ENCODE assay signal across 12 cellular contexts in genomic region chr1:46991083-46991923, GRCh38. TPM values are rescaled to one million over a fixed set of nuclear protein-coding genes. Genes with fewer than 3 reads are reported as not detected.
A peak's percentile ranks its signal among the peaks of the same experiment; 100 is the strongest.
DNase-seq lines count a peak whose midpoint lies in the region; ATAC-seq, FAIRE-seq and TF ChIP-seq lines count a peak whose summit lies in the region.
"Had no signal": no experiment of that assay in that cellular context is flagged by ENCODE, and none has a peak within 500 bp of the region (broad histone marks: within the 10 kb centered on the region; RNA-seq: fewer than 3 reads in every experiment).

No MANE protein-coding gene starts in this region.

- H3K27ac ChIP-seq in HepG2 (ENCODE audit: extremely low read length, insufficient read depth, low read length) (no peak overlapping the region), substantia nigra (ENCODE audit: low read depth, low read length, poor library complexity, severe bottlenecking) (no peak overlapping the region)

- H4K20me1 ChIP-seq in Loucy (ENCODE audit: insufficient read depth, low read length, poor library complexity, severe bottlenecking) (no peaks in the 10 kb centered on the region), HepG2 (ENCODE audit: insufficient read depth, low read length) (no peaks in the 10 kb centered on the region)

- H3K27me3 ChIP-seq in Loucy (ENCODE audit: insufficient read depth, low read length, poor library complexity, severe bottlenecking) = no peaks in the 10 kb centered on the region
- H3K27me3 ChIP-seq in HepG2 (ENCODE audit: control insufficient read depth in 1 of 2, insufficient read depth in 2 of 2, low read length in 2 of 2) = no peaks in the 10 kb centered on the region; a peak in 1 of 5 replicates

- no peak overlapping the region for H3K27ac Mint-ChIP-seq in WTC11
- H3K27ac Mint-ChIP-seq: activated CD4-positive, alpha-beta memory T cell treated with anti-CD3 and anti-CD28 coated beads, Interleukin-2, amount 10 ng/mL, durations not matched to agents 7 days and 5 days; naive B cell had no signal

- H3K36me3 ChIP-seq in Loucy (ENCODE audit: insufficient read depth, low read length) (no peaks in the 10 kb centered on the region), HepG2 (replicated peaks in 1 of 2; ENCODE audit: control insufficient read depth in 1 of 2, insufficient read depth in 2 of 2, low read length in 2 of 2) (no peaks in the 10 kb centered on the region)

- no peaks in the 10 kb centered on the region for H3K9me3 Mint-ChIP-seq in WTC11
- H3K9me3 Mint-ChIP-seq: activated CD4-positive, alpha-beta memory T cell treated with anti-CD3 and anti-CD28 coated beads, Interleukin-2, amount 10 ng/mL, durations not matched to agents 7 days and 5 days had no signal

- H3F3A ChIP-seq in Loucy (ENCODE audit: low read depth) = no peaks in the 10 kb centered on the region

- no peak overlapping the region for H3K4me3 Mint-ChIP-seq in WTC11
- H3K4me3 Mint-ChIP-seq: activated CD4-positive, alpha-beta memory T cell treated with anti-CD3 and anti-CD28 coated beads, Interleukin-2, amount 10 ng/mL, durations not matched to agents 7 days and 5 days; naive B cell had no signal

- WGBS in HepG2 (ENCODE audit: low lambda C conversion rate) = 23% methylated on average over 13 of the region's 13 CpGs

- H3K4me3 ChIP-seq in Loucy (ENCODE audit: low read length, poor library complexity, severe bottlenecking) (no peak overlapping the region), HepG2 (replicated peaks in 1 of 3; ENCODE audit: insufficient read depth in 1 of 3, low read depth in 2 of 3, low read length in 3 of 3) (no peak overlapping the region)

- no peaks in the 10 kb centered on the region for H3K9me2 ChIP-seq in Loucy (replicated peaks; ENCODE audit: low read depth, low read length)

- POLR2A ChIA-PET in WTC11 (lab: Charles Lee) (no interaction called here), HepG2 (lab: Yijun Ruan, JAX) (no interaction called here)

- H2AFZ ChIP-seq in Loucy (ENCODE audit: low read length) = no peak overlapping the region
- no peak overlapping the region for H2AFZ ChIP-seq in HepG2 (ENCODE audit: low read length)

- TF ChIP-seq CTCF in Loucy (conservative IDR thresholded peaks at IDR 0.05; ENCODE audit: low read length) = peak; percentile 61
- TF ChIP-seq CTCF in WTC11 (IDR thresholded peaks at IDR 0.05) = no peak
- peak; percentile 67 for TF ChIP-seq CTCF in HepG2 (CRISPR knock-in tag; IDR thresholded peaks at IDR 0.05)

- no peak for FAIRE-seq in HepG2 (lab: Jason Lieb, UNC)

- no peak for TF ChIP-seq EP300 in HepG2 (IDR thresholded peaks at IDR 0.05; ENCODE audit: low read depth in 2 of 2, low read length in 2 of 2)
- TF ChIP-seq EP300 in HepG2 (CRISPR knock-in tag; IDR thresholded peaks at IDR 0.05; ENCODE audit: borderline replicate concordance) = no peak

- intact Hi-C loops in HepG2 (cut with micrococcal nuclease; ENCODE audit: unreplicated experiment) = loop anchor here (2.0 kb wide), 1 partner anchor 57 kb away; no protein-coding TSS in a partner anchor

- CTCF ChIA-PET in WTC11 (lab: Charles Lee) (interaction anchor here (0.6 to 1.4 kb wide), 7 partner anchors 11 to 277 kb away, joined by 3 to 5 read pairs (median 3); no protein-coding TSS in a partner anchor), HepG2 (lab: Yijun Ruan, JAX; ENCODE audit: low intra/inter-chr PET ratio, low total read pairs) (interaction anchor here (0.6 to 1.4 kb wide), 2 partner anchors 244 to 369 kb away, joined by 3 to 10 read pairs; no protein-coding TSS in a partner anchor)

- H3K4me2 ChIP-seq in Loucy (ENCODE audit: low read depth, low read length, poor library complexity, severe bottlenecking) = no peak overlapping the region
- H3K4me2 ChIP-seq in HepG2 (ENCODE audit: low read depth, low read length) = no peak overlapping the region

- H3K9me3 ChIP-seq in Loucy (ENCODE audit: insufficient read depth, low read depth, low read length) = no peaks in the 10 kb centered on the region
- no peaks in the 10 kb centered on the region for H3K9me3 ChIP-seq in HepG2 (ENCODE audit: low read length)

- in situ Hi-C loops in HepG2 (cut with HindIII; ENCODE audit: extremely low pct_ligation_motif_present, low pct_unique_long_range_greater_than_20kb) = loop anchor here (10.0 kb wide), 1 partner anchor 247 kb away; no protein-coding TSS in a partner anchor

- no peak; the same call in 1 of the 2 replicates for TF ChIP-seq RAD21 in HepG2 (CRISPR knock-in tag; IDR thresholded peaks at IDR 0.05)

- DNase-seq in DMS153 (lab: John Stamatoyannopoulos, UW) = peak; percentile 61
- no peak for DNase-seq in WTC11 (ENCODE audit: low spot score)
- DNase-seq in HepG2 (ENCODE audit: low spot score) = peak; percentile 33
- DNase-seq in substantia nigra (lab: John Stamatoyannopoulos, UW) = no peak
- DNase-seq in NCI-H1092 (lab: John Stamatoyannopoulos, UW) = no peak
- no peak for DNase-seq in superior temporal gyrus (ENCODE audit: extremely low spot score)
- DNase-seq: activated CD4-positive, alpha-beta memory T cell treated with anti-CD3 and anti-CD28 coated beads, Interleukin-2, amount 10 ng/mL, durations not matched to agents 7 days and 5 days; EL; MV-4-11; naive B cell had no signal

- ATAC-seq in WTC11 (peak; percentile 86), HepG2 (peak; percentile 65)
- no peak for ATAC-seq in activated CD4-positive, CD25-positive, alpha-beta regulatory T cell treated with anti-CD3 and anti-CD28 coated beads, Interleukin-2, amount 50 U/mL, for 24 hours

- BruUV-seq in HepG2 (replicated peaks; lab: Mats Ljungman, UMichigan) = no TSS peak

- H3K9ac ChIP-seq in Loucy (ENCODE audit: low read depth, low read length, poor library complexity, severe bottlenecking) (no peak overlapping the region), HepG2 (ENCODE audit: insufficient read depth, low read depth, low read length) (no peak overlapping the region)

- no peak for TF ChIP-seq POLR2A in HepG2 (IDR thresholded peaks at IDR 0.05; ENCODE audit: insufficient read depth in 1 of 2, low read depth in 2 of 2, low read length in 2 of 2)

- no peaks in the 10 kb centered on the region for H3K36me3 Mint-ChIP-seq in WTC11
- H3K36me3 Mint-ChIP-seq: naive B cell had no signal

- H3K4me1 Mint-ChIP-seq in WTC11 = peaks cover 6% of the 10 kb centered on the region
- H3K4me1 Mint-ChIP-seq: activated CD4-positive, alpha-beta memory T cell treated with anti-CD3 and anti-CD28 coated beads, Interleukin-2, amount 10 ng/mL, durations not matched to agents 7 days and 5 days; naive B cell had no signal

- H3K4me1 ChIP-seq in Loucy (ENCODE audit: insufficient read depth, low read length, poor library complexity, severe bottlenecking) = no peaks in the 10 kb centered on the region
- H3K4me1 ChIP-seq in HepG2 (ENCODE audit: insufficient read depth, low read length) = no peaks in the 10 kb centered on the region

- H3K79me2 ChIP-seq in Loucy (ENCODE audit: insufficient read depth, low read length) = no peaks in the 10 kb centered on the region
- no peaks in the 10 kb centered on the region for H3K79me2 ChIP-seq in HepG2 (ENCODE audit: insufficient read depth, low read length)

- no peaks in the 10 kb centered on the region for H3K27me3 Mint-ChIP-seq in WTC11 (ENCODE audit: low read depth)

RNA-seq across cellular contexts. Expression of gene CYP4X1, which starts 32.2 kb away (rescaled TPM):
- total RNA-seq in WTC11 (2021) (1.3 to 1.9 TPM (median 1.4 TPM) in 3 replicates), HepG2 (2016; rRNA removed; fragmentation: Illumina TruSeq; extraction: Trizol) (0.07 TPM in 1 of 2 replicates, not detected in the other)
- total RNA-seq in HepG2 (2016; cell fraction: cytosol; rRNA removed; fragmentation: Illumina TruSeq; extraction: Trizol; ENCODE audit: low read depth) = not detected in 2 replicates
- total RNA-seq in HepG2 (2016; cell fraction: insoluble cytoplasmic fraction; rRNA removed; fragmentation: Illumina TruSeq; extraction: Trizol) = not detected in 2 replicates
- total RNA-seq in HepG2 (2016; cell fraction: membrane; rRNA removed; fragmentation: Illumina TruSeq; extraction: Trizol) = not detected in 2 replicates
- total RNA-seq in HepG2 (2016; cell fraction: nucleus; rRNA removed; fragmentation: Illumina TruSeq; extraction: Trizol) = not detected in 2 replicates
- not detected in 2 replicates for polyA plus RNA-seq in HepG2 (2011; rRNA removed)
- not detected in 2 replicates for polyA plus RNA-seq in HepG2 (2011; cell fraction: cytosol; rRNA removed)
- polyA plus RNA-seq in HepG2 (2011; cell fraction: nucleus; rRNA removed) = not detected in 2 replicates
- not detected in 2 replicates for polyA plus RNA-seq in HepG2 (2012)
- polyA plus RNA-seq in HepG2 (2016; cell fraction: cytosol; fragmentation: Illumina TruSeq; extraction: Trizol; ENCODE audit: low read depth) = not detected in 2 replicates
- polyA plus RNA-seq in HepG2 (2016; cell fraction: insoluble cytoplasmic fraction; fragmentation: Illumina TruSeq; extraction: Trizol; ENCODE audit: low read depth) = not detected in 2 replicates
- polyA plus RNA-seq in HepG2 (2016; cell fraction: membrane; fragmentation: Illumina TruSeq; extraction: Trizol; ENCODE audit: low read depth) = not detected in 2 replicates
- polyA plus RNA-seq in HepG2 (2016; cell fraction: nucleus; fragmentation: Illumina TruSeq; extraction: Trizol; ENCODE audit: insufficient read depth, low read depth) = not detected in 2 replicates
- polyA minus RNA-seq in HepG2 (2011; rRNA and poly(A)+ RNA removed; ENCODE audit: low replicate concordance) = 0.05 TPM in 1 of 2 replicates, not detected in the other
- polyA minus RNA-seq in HepG2 (2011; cell fraction: cytosol; rRNA and poly(A)+ RNA removed) = not detected in 2 replicates
- polyA minus RNA-seq in HepG2 (2011; cell fraction: nucleus; rRNA and poly(A)+ RNA removed) = not detected in 2 replicates
- total RNA-seq: activated CD4-positive, alpha-beta memory T cell treated with anti-CD3 and anti-CD28 coated beads, Interleukin-2, amount 10 ng/mL, durations not matched to agents 7 days and 5 days had no signal

RNA-seq across cellular contexts. Expression of gene CYP4A11, which starts 50.0 kb away (rescaled TPM):
- 0.11 to 0.53 TPM (median 0.23 TPM) in 3 replicates for total RNA-seq in WTC11 (2021)
- not detected in 2 replicates for total RNA-seq in HepG2 (2016; rRNA removed; fragmentation: Illumina TruSeq; extraction: Trizol)
- total RNA-seq in HepG2 (2016; cell fraction: cytosol; rRNA removed; fragmentation: Illumina TruSeq; extraction: Trizol; ENCODE audit: low read depth) = not detected in 2 replicates
- not detected in 2 replicates for total RNA-seq in HepG2 (2016; cell fraction: insoluble cytoplasmic fraction; rRNA removed; fragmentation: Illumina TruSeq; extraction: Trizol)
- total RNA-seq in HepG2 (2016; cell fraction: membrane; rRNA removed; fragmentation: Illumina TruSeq; extraction: Trizol) = not detected in 2 replicates
- total RNA-seq in HepG2 (2016; cell fraction: nucleus; rRNA removed; fragmentation: Illumina TruSeq; extraction: Trizol) = not detected in 2 replicates
- not detected in 2 replicates for polyA plus RNA-seq in HepG2 (2011; rRNA removed)
- polyA plus RNA-seq in HepG2 (2011; cell fraction: cytosol; rRNA removed) = not detected in 2 replicates
- not detected in 2 replicates for polyA plus RNA-seq in HepG2 (2011; cell fraction: nucleus; rRNA removed)
- 0.50 TPM in 1 of 2 replicates, not detected in the other for polyA plus RNA-seq in HepG2 (2012)
- not detected in 2 replicates for polyA plus RNA-seq in HepG2 (2016; cell fraction: cytosol; fragmentation: Illumina TruSeq; extraction: Trizol; ENCODE audit: low read depth)
- not detected in 2 replicates for polyA plus RNA-seq in HepG2 (2016; cell fraction: insoluble cytoplasmic fraction; fragmentation: Illumina TruSeq; extraction: Trizol; ENCODE audit: low read depth)
- polyA plus RNA-seq in HepG2 (2016; cell fraction: membrane; fragmentation: Illumina TruSeq; extraction: Trizol; ENCODE audit: low read depth) = not detected in 2 replicates
- not detected in 2 replicates for polyA plus RNA-seq in HepG2 (2016; cell fraction: nucleus; fragmentation: Illumina TruSeq; extraction: Trizol; ENCODE audit: insufficient read depth, low read depth)
- not detected in 2 replicates for polyA minus RNA-seq in HepG2 (2011; rRNA and poly(A)+ RNA removed; ENCODE audit: low replicate concordance)
- not detected in 2 replicates for polyA minus RNA-seq in HepG2 (2011; cell fraction: cytosol; rRNA and poly(A)+ RNA removed)
- polyA minus RNA-seq in HepG2 (2011; cell fraction: nucleus; rRNA and poly(A)+ RNA removed) = not detected in 2 replicates
- total RNA-seq: activated CD4-positive, alpha-beta memory T cell treated with anti-CD3 and anti-CD28 coated beads, Interleukin-2, amount 10 ng/mL, durations not matched to agents 7 days and 5 days had no signal

Comparison
In these comparisons a context has a peak if more than half of its experiments do, and no peak if none do; other contexts are left out.
1. DNase-seq: peak in DMS153 (single experiment) and HepG2 (single experiment); none in WTC11 (single experiment), substantia nigra (0 of 49), NCI-H1092 (single experiment) and superior temporal gyrus (single experiment).
2. ATAC-seq: peak in WTC11 (single experiment) and HepG2 (single experiment); none in activated CD4-positive, CD25-positive, alpha-beta regulatory T cell treated with anti-CD3 and anti-CD28 coated beads, Interleukin-2, amount 50 U/mL, for 24 hours (0 of 2).